29 cellular contexts compared by ENCODE assay signal in the genomic region with DNA sequence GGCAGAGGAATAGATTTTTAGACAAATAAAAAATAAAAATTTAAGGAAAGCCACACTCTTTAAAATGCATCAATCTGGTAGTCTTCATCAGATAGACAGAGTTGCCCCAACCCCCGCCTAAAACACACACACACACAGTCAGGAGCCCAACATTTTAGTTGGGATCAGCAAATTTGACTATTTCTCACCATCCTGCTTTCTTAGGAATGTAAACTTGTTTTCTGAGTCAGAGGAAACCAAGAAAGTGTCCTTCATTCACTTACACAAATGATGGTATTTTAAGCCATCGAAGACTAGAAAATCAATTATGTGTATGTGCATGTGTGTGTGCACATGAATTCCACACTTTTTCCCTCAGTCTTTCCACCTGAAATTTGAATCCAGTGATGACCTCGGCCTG.
"Had no signal": no experiment of that assay in that cellular context is flagged by ENCODE, and none has a peak within 500 bp of the region (broad histone marks: within the 10 kb centered on the region; RNA-seq: fewer than 3 reads in every experiment).

No MANE protein-coding gene starts in this region.

- H3K9me3 ChIP-seq: ovary, psoas muscle, right lobe of liver, sigmoid colon, suprapubic skin, testis, tibial artery, transverse colon, upper lobe of right lung, uterus had no signal

- H3K27me3 Mint-ChIP-seq: progenitor cell of endocrine pancreas; stimulated activated memory B cell treated with anti-CD40 and anti-IgM and Interleukin-4, amounts not matched to agents 10 μg/mL and 1 μg/mL and 100 μg/mL, for 72 hours; stimulated activated naive CD8-positive, alpha-beta T cell treated with anti-CD3 and anti-CD28 coated beads, Interleukin-15, amount 100 ng/mL, for 72 hours; type B pancreatic cell had no signal

- H3K4me1 ChIP-seq: neural progenitor cell, parathyroid adenoma, psoas muscle, right lobe of liver, sigmoid colon, suprapubic skin, testis, transverse colon, upper lobe of right lung, uterus had no signal

- H3K4me1 Mint-ChIP-seq: natural killer cell; nephron; neural progenitor cell; stimulated activated memory B cell treated with anti-CD40 and anti-IgM and Interleukin-4, amounts not matched to agents 10 μg/mL and 1 μg/mL and 100 μg/mL, for 72 hours; stimulated activated naive CD8-positive, alpha-beta T cell treated with anti-CD3 and anti-CD28 coated beads, Interleukin-15, amount 100 ng/mL, for 72 hours had no signal

- H3K27ac ChIP-seq: neural progenitor cell, ovary, parathyroid adenoma, psoas muscle, right lobe of liver, sigmoid colon, suprapubic skin, testis, tibial artery, transverse colon, upper lobe of right lung, uterus had no signal

- H3K27me3 ChIP-seq: neural progenitor cell, ovary, right lobe of liver, sigmoid colon, suprapubic skin, testis, tibial artery, transverse colon, upper lobe of right lung had no signal

- H3K4me3 ChIP-seq: neural progenitor cell, ovary, psoas muscle, right lobe of liver, sigmoid colon, suprapubic skin, testis, tibial artery, transverse colon, upper lobe of right lung, uterus had no signal

- H3K36me3 Mint-ChIP-seq: natural killer cell; neural progenitor cell; stimulated activated memory B cell treated with anti-CD40 and anti-IgM and Interleukin-4, amounts not matched to agents 10 μg/mL and 1 μg/mL and 100 μg/mL, for 72 hours; type B pancreatic cell had no signal

- H3K36me3 ChIP-seq: neural progenitor cell, ovary, right lobe of liver, sigmoid colon, suprapubic skin, tibial artery, transverse colon, upper lobe of right lung, uterus had no signal

- H3K4me3 Mint-ChIP-seq: natural killer cell; nephron; neural progenitor cell; stimulated activated memory B cell treated with anti-CD40 and anti-IgM and Interleukin-4, amounts not matched to agents 10 μg/mL and 1 μg/mL and 100 μg/mL, for 72 hours; stimulated activated naive CD8-positive, alpha-beta T cell treated with anti-CD3 and anti-CD28 coated beads, Interleukin-15, amount 100 ng/mL, for 72 hours; type B pancreatic cell had no signal

- H3K9me3 Mint-ChIP-seq: stimulated activated memory B cell treated with anti-CD40 and anti-IgM and Interleukin-4, amounts not matched to agents 10 μg/mL and 1 μg/mL and 100 μg/mL, for 72 hours; type B pancreatic cell had no signal

- ATAC-seq: natural killer cell; psoas muscle; right cardiac atrium; right lobe of liver; stimulated activated memory B cell treated with anti-CD40 and anti-IgM and Interleukin-4, amounts not matched to agents 10 μg/mL and 1 μg/mL and 100 μg/mL, for 72 hours; stimulated activated naive CD8-positive, alpha-beta T cell treated with anti-CD3 and anti-CD28 coated beads, Interleukin-15, amount 100 ng/mL, for 72 hours; stimulated activated naive CD8-positive, alpha-beta T cell treated with anti-CD3 and anti-CD28 coated beads, Interleukin-15, Interleukin-2, amounts not matched to agents 100 U/mL and 50 U/mL, for 24 hours; upper lobe of right lung had no signal

- H3K9ac ChIP-seq: neural progenitor cell, parathyroid adenoma had no signal

- H3K27ac Mint-ChIP-seq: natural killer cell; nephron; neural progenitor cell; progenitor cell of endocrine pancreas; stimulated activated memory B cell treated with anti-CD40 and anti-IgM and Interleukin-4, amounts not matched to agents 10 μg/mL and 1 μg/mL and 100 μg/mL, for 72 hours; stimulated activated naive CD8-positive, alpha-beta T cell treated with anti-CD3 and anti-CD28 coated beads, Interleukin-15, amount 100 ng/mL, for 72 hours; type B pancreatic cell had no signal

- DNase-seq: natural killer cell; occipital lobe; ovary; posterior cingulate gyrus; psoas muscle; right cardiac atrium; right lobe of liver; sigmoid colon; small intestine; stimulated activated CD4-positive, alpha-beta T cell treated with anti-CD3 and anti-CD28 coated beads, Interleukin-15, amount 100 ng/mL, for 24 hours; stimulated activated CD4-positive, alpha-beta T cell treated with anti-CD3 and anti-CD28 coated beads, Interleukin-4, amount 100 ng/mL, for 1 hour; stimulated activated CD4-positive, alpha-beta T cell treated with anti-CD3 and anti-CD28 coated beads, Interleukin-4, amount 100 ng/mL, for 4 hours; stimulated activated CD8-positive, alpha-beta memory T cell treated with anti-CD3 and anti-CD28 coated beads, Interleukin-4, amount 100 ng/mL, for 48 hours; stimulated activated naive CD4-positive, alpha-beta T cell; stimulated activated naive CD8-positive, alpha-beta T cell treated with anti-CD3 and anti-CD28 coated beads, Interleukin-15, amount 100 ng/mL, for 72 hours; stimulated activated naive CD8-positive, alpha-beta T cell treated with anti-CD3 and anti-CD28 coated beads, Interleukin-15, Interleukin-2, amounts not matched to agents 100 U/mL and 50 U/mL, for 24 hours; substantia nigra; testis; tibial artery; transverse colon; upper lobe of right lung; uterus had no signal
